12 cellular contexts compared by ENCODE assay signal in the genomic region with DNA sequence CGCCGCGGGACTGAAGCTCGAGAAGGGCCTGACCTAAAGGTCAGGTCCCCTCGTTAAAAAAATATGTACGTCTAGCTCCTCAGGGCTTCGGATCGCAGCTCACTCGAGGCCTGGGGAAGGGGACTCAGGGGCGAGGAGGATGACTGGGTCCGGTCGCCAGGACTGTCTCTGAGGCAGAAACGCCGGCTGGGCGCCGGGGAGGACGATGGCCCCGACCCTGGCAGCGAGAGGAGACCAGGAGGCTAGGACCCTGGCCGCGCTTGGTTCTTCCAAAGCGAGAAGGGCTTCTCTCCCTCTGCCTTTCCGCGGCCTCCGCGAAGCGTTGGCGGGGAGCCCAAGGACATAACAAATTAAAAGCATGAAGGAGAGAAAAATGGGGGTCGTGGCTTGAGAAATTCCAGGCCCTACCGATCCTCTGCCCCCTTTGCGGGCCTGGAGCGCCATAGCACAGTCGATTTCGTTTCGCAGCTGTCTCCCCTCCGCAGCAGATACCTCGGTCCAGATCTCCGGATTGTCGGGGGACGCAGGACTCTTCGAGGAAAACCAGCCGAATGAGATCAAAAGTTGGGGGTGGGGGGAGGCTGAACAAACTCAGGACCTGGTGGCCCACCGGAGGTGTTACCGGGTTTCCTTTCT. TPM values are rescaled to one million over a fixed set of nuclear protein-coding genes. Genes with fewer than 3 reads are reported as not detected.
DNase-seq lines count a peak whose midpoint lies in the region; ATAC-seq, FAIRE-seq and TF ChIP-seq lines count a peak whose summit lies in the region.
"Had no signal": no experiment of that assay in that cellular context is flagged by ENCODE, and none has a peak within 500 bp of the region (broad histone marks: within the 10 kb centered on the region; RNA-seq: fewer than 3 reads in every experiment).

No MANE protein-coding gene starts in this region.

- no peak overlapping the region for H3K9ac ChIP-seq in HepG2 (ENCODE audit: insufficient read depth, low read depth, low read length)
- no peak overlapping the region for H3K9ac ChIP-seq in mammary epithelial cell (ENCODE audit: insufficient read depth, low read length)

- DNase-seq in HepG2 (ENCODE audit: low spot score) (no peak), right lobe of liver (no peak), mammary epithelial cell (no peak), upper lobe of left lung (no peak), NCI-H2171 treated with DMSO at 0.1 percent for 48 hours (lab: John Stamatoyannopoulos, UW) (no peak)
- no peak for DNase-seq in natural killer cell treated with Interleukin-12 subunit alpha and Interleukin-12 subunit beta and Interleukin-15 and Interleukin-18, amount 100 ng/mL, for 72 hours (ENCODE audit: low spot score)
- DNase-seq in activated CD4-positive, CD25-positive, alpha-beta regulatory T cell treated with anti-CD3 and anti-CD28 coated beads, Interleukin-2, amount 50 U/mL, for 72 hours, result no peak
- DNase-seq: activated CD8-positive, alpha-beta T cell treated with anti-CD3 and anti-CD28 coated beads, Interleukin-2, amount 10 ng/mL, durations not matched to agents 7 days and 5 days; NCI-H2107; SHP77 treated with DMSO at 0.1 percent for 48 hours; substantia nigra had no signal

- BruUV-seq in HepG2 (replicated peaks; lab: Mats Ljungman, UMichigan) (no TSS peak), mammary epithelial cell (replicated peaks; lab: Mats Ljungman, UMichigan) (no TSS peak)

- H3K4me1 Mint-ChIP-seq in natural killer cell treated with Interleukin-12 subunit alpha and Interleukin-12 subunit beta and Interleukin-15 and Interleukin-18, amount 100 ng/mL, for 72 hours (ENCODE audit: low read depth in 2 of 2), result peaks cover 17 to 20% of the 10 kb centered on the region in 2 donors

- H3K27ac ChIP-seq in HepG2 (ENCODE audit: extremely low read length, insufficient read depth, low read length) (no peak overlapping the region), right lobe of liver (no peak overlapping the region), mammary epithelial cell (ENCODE audit: insufficient read depth, low read depth, low read length) (no peak overlapping the region), upper lobe of left lung (no peak overlapping the region)

- no peak for TF ChIP-seq EP300 in HepG2 (IDR thresholded peaks at IDR 0.05; ENCODE audit: low read depth in 2 of 2, low read length in 2 of 2)
- TF ChIP-seq EP300 in HepG2 (CRISPR knock-in tag; IDR thresholded peaks at IDR 0.05; ENCODE audit: borderline replicate concordance), result no peak
- TF ChIP-seq EP300 in upper lobe of left lung (IDR thresholded peaks at IDR 0.05), result no peak

- H3K27me3 ChIP-seq in HepG2 (ENCODE audit: control insufficient read depth in 1 of 2, insufficient read depth in 2 of 2, low read length in 2 of 2) (peaks cover 27 to 94% of the 10 kb centered on the region in 2 experiments), right lobe of liver (peaks cover 32 to 70% of the 10 kb centered on the region in 2 donors), mammary epithelial cell (ENCODE audit: insufficient read depth, low read length) (peaks cover 89% of the 10 kb centered on the region), upper lobe of left lung (peaks cover 0 to 95% (median 78%) of the 10 kb centered on the region in 4 donors)

- peaks cover 2% of the 10 kb centered on the region; the same call in 1 of the 2 replicates for H4K20me1 ChIP-seq in HepG2 (ENCODE audit: insufficient read depth, low read length)
- H4K20me1 ChIP-seq in mammary epithelial cell (ENCODE audit: insufficient read depth, low read length), result no peaks in the 10 kb centered on the region

- no peak for ATAC-seq in HepG2
- no peak for ATAC-seq in right lobe of liver
- ATAC-seq in natural killer cell treated with Interleukin-12 subunit alpha and Interleukin-12 subunit beta and Interleukin-15 and Interleukin-18, amount 100 ng/mL, for 72 hours, result no peak
- ATAC-seq in upper lobe of left lung (ENCODE audit: low FRiP score in 2 of 2), result no peak
- no peak for ATAC-seq in GM18520 (IDR thresholded peaks at IDR 0.05; ENCODE audit: unreplicated experiment)

- POLR2A ChIA-PET in HepG2 (lab: Yijun Ruan, JAX), result no interaction called here

- CTCF ChIA-PET in HepG2 (lab: Yijun Ruan, JAX; ENCODE audit: low intra/inter-chr PET ratio, low total read pairs), result no interaction called here
- CTCF ChIA-PET in mammary epithelial cell (lab: Charles Lee; ENCODE audit: low non-redundant PET), result no interaction called here

- peak overlapping the region; percentile 52 for H3K4me3 Mint-ChIP-seq in natural killer cell treated with Interleukin-12 subunit alpha and Interleukin-12 subunit beta and Interleukin-15 and Interleukin-18, amount 100 ng/mL, for 72 hours

- H3K4me2 ChIP-seq in HepG2 (ENCODE audit: low read depth, low read length) (peak overlapping the region; percentile 61), mammary epithelial cell (ENCODE audit: insufficient read depth, low read depth, low read length) (peak overlapping the region; percentile 82)

- no peaks in the 10 kb centered on the region for H3K9me3 Mint-ChIP-seq in natural killer cell treated with Interleukin-12 subunit alpha and Interleukin-12 subunit beta and Interleukin-15 and Interleukin-18, amount 100 ng/mL, for 72 hours

- no peaks in the 10 kb centered on the region for H3K36me3 ChIP-seq in HepG2 (replicated peaks in 1 of 2; ENCODE audit: control insufficient read depth in 1 of 2, insufficient read depth in 2 of 2, low read length in 2 of 2)
- no peaks in the 10 kb centered on the region for H3K36me3 ChIP-seq in right lobe of liver
- no peaks in the 10 kb centered on the region for H3K36me3 ChIP-seq in mammary epithelial cell (ENCODE audit: insufficient read depth, low read length)
- H3K36me3 ChIP-seq in upper lobe of left lung, result no peaks in the 10 kb centered on the region

- in situ Hi-C loops in HepG2 (cut with HindIII; ENCODE audit: extremely low pct_ligation_motif_present, low pct_unique_long_range_greater_than_20kb), result no loop called here
- in situ Hi-C loops in mammary epithelial cell (cut with MboI; ENCODE audit: low sequenced_read_pairs in 2 of 2), result no loop called here

- H3K9me3 ChIP-seq in HepG2 (ENCODE audit: low read length) (no peaks in the 10 kb centered on the region), right lobe of liver (no peaks in the 10 kb centered on the region), mammary epithelial cell (replicated peaks; ENCODE audit: insufficient read depth, low read length) (peaks cover 6% of the 10 kb centered on the region), upper lobe of left lung (no peaks in the 10 kb centered on the region)

- WGBS in HepG2 (ENCODE audit: low lambda C conversion rate), result 70% methylated on average over 35 of the region's 44 CpGs
- 15% methylated on average over 14 of the region's 44 CpGs for WGBS in right lobe of liver (ENCODE audit: insufficient coverage, low coverage, low lambda C conversion rate, missing lambda C conversion rate)
- WGBS in mammary epithelial cell (ENCODE audit: low coverage, missing lambda C conversion rate), result 15% methylated on average over 33 of the region's 44 CpGs
- 14 to 15% methylated on average over 23 to 35 of the region's 44 CpGs for WGBS in upper lobe of left lung, 2 donors

- no peak for TF ChIP-seq CTCF in HepG2 (CRISPR knock-in tag; IDR thresholded peaks at IDR 0.05)
- TF ChIP-seq CTCF in right lobe of liver (IDR thresholded peaks at IDR 0.05), result no peak
- TF ChIP-seq CTCF in mammary epithelial cell (conservative IDR thresholded peaks at IDR 0.05 in 1 of 2, IDR thresholded peaks at IDR 0.05 in 1 of 2; ENCODE audit: extremely low read depth in 1 of 2, insufficient read depth in 1 of 2, low read depth in 1 of 2, low read length in 2 of 2), result no peak
- TF ChIP-seq CTCF in upper lobe of left lung (IDR thresholded peaks at IDR 0.05), result no peak

- intact Hi-C loops in HepG2 (cut with micrococcal nuclease; ENCODE audit: unreplicated experiment), result no loop called here
- intact Hi-C loops in right lobe of liver (cut with DNase I), result no loop called here
- intact Hi-C loops in mammary epithelial cell (cut with micrococcal nuclease), result no loop called here

- peaks cover 63 to 74% of the 10 kb centered on the region in 2 donors for H3K27me3 Mint-ChIP-seq in natural killer cell treated with Interleukin-12 subunit alpha and Interleukin-12 subunit beta and Interleukin-15 and Interleukin-18, amount 100 ng/mL, for 72 hours

- H3K4me1 ChIP-seq in HepG2 (ENCODE audit: insufficient read depth, low read length) (peaks cover 22% of the 10 kb centered on the region), right lobe of liver (peaks cover 0 to 22% (median 0%) of the 10 kb centered on the region in 4 donors), mammary epithelial cell (ENCODE audit: insufficient read depth, low read length) (peaks cover 12% of the 10 kb centered on the region), upper lobe of left lung (peaks cover 48 to 68% (median 58%) of the 10 kb centered on the region in 4 donors)

- no peak for TF ChIP-seq RAD21 in HepG2 (CRISPR knock-in tag; IDR thresholded peaks at IDR 0.05)

- FAIRE-seq in HepG2 (lab: Jason Lieb, UNC), result no peak

- no peak overlapping the region for H2AFZ ChIP-seq in HepG2 (ENCODE audit: low read length)
- H2AFZ ChIP-seq in mammary epithelial cell (ENCODE audit: low read depth, low read length), result peak overlapping the region; percentile 27

- dilution Hi-C loops in mammary epithelial cell (cut with HindIII; ENCODE audit: low sequenced_read_pairs), result no loop called here

- no peaks in the 10 kb centered on the region for H3K36me3 Mint-ChIP-seq in natural killer cell treated with Interleukin-12 subunit alpha and Interleukin-12 subunit beta and Interleukin-15 and Interleukin-18, amount 100 ng/mL, for 72 hours

- no peak overlapping the region for H3K4me3 ChIP-seq in HepG2 (replicated peaks in 1 of 3; ENCODE audit: insufficient read depth in 1 of 3, low read depth in 2 of 3, low read length in 3 of 3)
- H3K4me3 ChIP-seq in right lobe of liver, result no peak overlapping the region
- no peak overlapping the region for H3K4me3 ChIP-seq in mammary epithelial cell (replicated peaks in 1 of 3; ENCODE audit: insufficient read depth in 1 of 3, low read depth in 2 of 3, low read length in 3 of 3)
- H3K4me3 ChIP-seq in upper lobe of left lung, result peak overlapping the region in 3 of 4 donors; percentile 21 to 39 (median 37)

- H3K27ac Mint-ChIP-seq in natural killer cell treated with Interleukin-12 subunit alpha and Interleukin-12 subunit beta and Interleukin-15 and Interleukin-18, amount 100 ng/mL, for 72 hours, result no peak overlapping the region
- H3K27ac Mint-ChIP-seq: activated CD8-positive, alpha-beta T cell treated with anti-CD3 and anti-CD28 coated beads, Interleukin-2, amount 10 ng/mL, durations not matched to agents 7 days and 5 days had no signal

- H3K79me2 ChIP-seq in HepG2 (ENCODE audit: insufficient read depth, low read length) (no peaks in the 10 kb centered on the region), mammary epithelial cell (ENCODE audit: insufficient read depth, low read length) (no peaks in the 10 kb centered on the region)

- TF ChIP-seq POLR2A in HepG2 (IDR thresholded peaks at IDR 0.05; ENCODE audit: insufficient read depth in 1 of 2, low read depth in 2 of 2, low read length in 2 of 2) (no peak), right lobe of liver (IDR thresholded peaks at IDR 0.05) (no peak), upper lobe of left lung (IDR thresholded peaks at IDR 0.05) (no peak)

RNA-seq across cellular contexts. Expression of gene NKX2-3, which starts 3.1 kb away (rescaled TPM):
- not detected in 2 replicates for total RNA-seq in HepG2 (2016; rRNA removed; fragmentation: Illumina TruSeq; extraction: Trizol)
- total RNA-seq in HepG2 (2016; cell fraction: cytosol; rRNA removed; fragmentation: Illumina TruSeq; extraction: Trizol; ENCODE audit: low read depth), result not detected in 2 replicates
- not detected in 2 replicates for total RNA-seq in HepG2 (2016; cell fraction: insoluble cytoplasmic fraction; rRNA removed; fragmentation: Illumina TruSeq; extraction: Trizol)
- not detected in 2 replicates for total RNA-seq in HepG2 (2016; cell fraction: membrane; rRNA removed; fragmentation: Illumina TruSeq; extraction: Trizol)
- total RNA-seq in HepG2 (2016; cell fraction: nucleus; rRNA removed; fragmentation: Illumina TruSeq; extraction: Trizol), result not detected in 2 replicates
- not detected in 2 replicates for polyA plus RNA-seq in HepG2 (2011; rRNA removed)
- polyA plus RNA-seq in HepG2 (2011; cell fraction: cytosol; rRNA removed), result not detected in 2 replicates
- not detected in 2 replicates for polyA plus RNA-seq in HepG2 (2011; cell fraction: nucleus; rRNA removed)
- polyA plus RNA-seq in HepG2 (2012), result not detected in 2 replicates
- polyA plus RNA-seq in HepG2 (2016; cell fraction: cytosol; fragmentation: Illumina TruSeq; extraction: Trizol; ENCODE audit: low read depth), result not detected in 2 replicates
- not detected in 2 replicates for polyA plus RNA-seq in HepG2 (2016; cell fraction: insoluble cytoplasmic fraction; fragmentation: Illumina TruSeq; extraction: Trizol; ENCODE audit: low read depth)
- not detected in 2 replicates for polyA plus RNA-seq in HepG2 (2016; cell fraction: membrane; fragmentation: Illumina TruSeq; extraction: Trizol; ENCODE audit: low read depth)
- polyA plus RNA-seq in HepG2 (2016; cell fraction: nucleus; fragmentation: Illumina TruSeq; extraction: Trizol; ENCODE audit: insufficient read depth, low read depth), result not detected in 2 replicates
- not detected in 2 replicates for polyA minus RNA-seq in HepG2 (2011; rRNA and poly(A)+ RNA removed; ENCODE audit: low replicate concordance)
- polyA minus RNA-seq in HepG2 (2011; cell fraction: cytosol; rRNA and poly(A)+ RNA removed), result not detected in 2 replicates
- not detected in 2 replicates for polyA minus RNA-seq in HepG2 (2011; cell fraction: nucleus; rRNA and poly(A)+ RNA removed)
- under 1 TPM in 1 of 6 experiments, not detected in 5; 0.18 TPM for total RNA-seq in right lobe of liver
- not detected for total RNA-seq in mammary epithelial cell
- not detected for polyA plus RNA-seq in mammary epithelial cell
- polyA minus RNA-seq in mammary epithelial cell, result not detected
- total RNA-seq in natural killer cell treated with Interleukin-12 subunit alpha and Interleukin-12 subunit beta and Interleukin-15 and Interleukin-18, amount 100 ng/mL, for 72 hours, result not detected
- total RNA-seq in upper lobe of left lung, result under 1 TPM in 2 of 6 donors, not detected in 4; 0.10 to 0.20 TPM
- total RNA-seq: activated CD8-positive, alpha-beta T cell treated with anti-CD3 and anti-CD28 coated beads, Interleukin-2, amount 10 ng/mL, durations not matched to agents 7 days and 5 days had no signal

Comparison
In these comparisons a context has a peak if more than half of its experiments do, and no peak if none do; other contexts are left out.
1. H3K4me3 ChIP-seq: peak in upper lobe of left lung (3 of 4); none in HepG2 (0 of 3), right lobe of liver (0 of 3) and mammary epithelial cell (0 of 3).